In the genomic region with DNA sequence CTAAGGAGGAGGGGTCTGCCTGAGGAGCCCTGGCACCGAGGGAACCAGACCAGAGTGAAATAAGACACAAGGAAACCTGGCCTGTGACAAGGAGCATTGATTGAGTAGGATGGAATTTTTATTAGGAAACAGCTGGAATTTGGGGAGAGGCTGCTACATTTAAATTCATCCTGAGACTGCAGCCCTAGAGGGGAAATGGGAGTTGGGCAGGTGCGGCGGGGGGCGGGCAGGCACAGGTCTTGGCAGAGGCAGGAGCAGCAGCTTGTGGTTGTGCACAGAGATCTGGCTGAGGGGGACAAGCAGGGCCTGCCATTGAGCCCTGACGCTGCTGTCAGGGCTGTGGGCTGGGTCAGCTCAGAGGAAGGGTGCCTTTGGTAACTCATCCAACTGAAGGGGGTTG, we compare ENCODE assay signal across 1 cellular context.
TF ChIP-seq lines count a peak whose summit lies in the region.

No MANE protein-coding gene starts in this region.

TF ChIP-seq in endothelial cell of umbilical vein, 7 proteins besides CTCF, POLR2A, EP300 and RAD21:
- TF ChIP-seq, protein P1, sequence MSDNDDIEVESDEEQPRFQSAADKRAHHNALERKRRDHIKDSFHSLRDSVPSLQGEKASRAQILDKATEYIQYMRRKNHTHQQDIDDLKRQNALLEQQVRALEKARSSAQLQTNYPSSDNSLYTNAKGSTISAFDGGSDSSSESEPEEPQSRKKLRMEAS (IDR thresholded peaks at IDR 0.05; ENCODE audit: insufficient read depth, insufficient read length): no peak
- TF ChIP-seq POLR2AphosphoS5 (IDR thresholded peaks at IDR 0.05; ENCODE audit: insufficient read depth, low read depth, low read length): no peak
- no peak for TF ChIP-seq GATA2 (IDR thresholded peaks at IDR 0.05; ENCODE audit: insufficient read depth, insufficient read length, low read depth, low read length)
- no peak for TF ChIP-seq FOS (IDR thresholded peaks at IDR 0.05; ENCODE audit: borderline replicate concordance, insufficient read depth, low read length)
- no peak for TF ChIP-seq MYC (IDR thresholded peaks at IDR 0.05; ENCODE audit: low read depth, low read length)
- no peak for TF ChIP-seq JUN (IDR thresholded peaks at IDR 0.05; ENCODE audit: borderline replicate concordance, insufficient read depth, insufficient read length, low read depth)
- no peak for TF ChIP-seq EZH2 (IDR thresholded peaks at IDR 0.05; ENCODE audit: borderline replicate concordance, low read depth, low read length, severe bottlenecking)
